Comparison of ENCODE assay signal across 24 cellular contexts in genomic region chr16:85609539-85609938, GRCh38. TPM values are rescaled to one million over a fixed set of nuclear protein-coding genes. Genes with fewer than 3 reads are reported as not detected.
A peak's percentile ranks its signal among the peaks of the same experiment; 100 is the strongest.
DNase-seq lines count a peak whose midpoint lies in the region; ATAC-seq, FAIRE-seq and TF ChIP-seq lines count a peak whose summit lies in the region.
"Had no signal": no experiment of that assay in that cellular context is flagged by ENCODE, and none has a peak within 500 bp of the region (broad histone marks: within the 10 kb centered on the region; RNA-seq: fewer than 3 reads in every experiment).

No MANE protein-coding gene starts in this region.

- no peak for TF ChIP-seq RAD21 in HepG2 (CRISPR knock-in tag; IDR thresholded peaks at IDR 0.05)

- H3K9me3 ChIP-seq in HepG2 (ENCODE audit: low read length) (no peaks in the 10 kb centered on the region), right lobe of liver (no peaks in the 10 kb centered on the region), PC-9 (ENCODE audit: insufficient read depth, low read depth) (no peaks in the 10 kb centered on the region), muscle layer of colon (ENCODE audit: low read length) (no peaks in the 10 kb centered on the region), right cardiac atrium (ENCODE audit: control insufficient read depth, low read length) (no peaks in the 10 kb centered on the region), esophagus muscularis mucosa (no peaks in the 10 kb centered on the region)
- H3K9me3 ChIP-seq: HAP-1, left ventricle myocardium inferior, spleen, thyroid gland had no signal

- H3K79me2 ChIP-seq in HepG2 (ENCODE audit: insufficient read depth, low read length) (peaks cover 6% of the 10 kb centered on the region), PC-9 (ENCODE audit: low read depth) (peaks cover 27% of the 10 kb centered on the region)

- H3K9me2 ChIP-seq in PC-9 (ENCODE audit: insufficient read depth): no peaks in the 10 kb centered on the region

- WGBS in HepG2 (ENCODE audit: low lambda C conversion rate): 93% methylated on average over 7 of the region's 7 CpGs
- 82% methylated on average over 7 of the region's 7 CpGs for whole genome bisulfite sequencing in right lobe of liver (ENCODE audit: insufficient coverage, low coverage, low lambda C conversion rate, missing lambda C conversion rate)
- WGBS in right cardiac atrium: 89% methylated on average over 7 of the region's 7 CpGs
- 90% methylated on average over 7 of the region's 7 CpGs for WGBS in esophagus muscularis mucosa

- ATAC-seq in HepG2: no peak
- ATAC-seq in right lobe of liver: no peak
- ATAC-seq in right cardiac atrium: no peak
- ATAC-seq: T-helper 17 cell had no signal

- intact Hi-C loops in HepG2 (cut with micrococcal nuclease; ENCODE audit: unreplicated experiment): no loop called here
- intact Hi-C loops in right lobe of liver (cut with DNase I): loop anchor here (5.0 kb wide), 2 partner anchors 37 to 187 kb away; no protein-coding TSS in a partner anchor
- intact Hi-C loops in PC-9 (cut with micrococcal nuclease; ENCODE audit: unreplicated experiment): no loop called here
- intact Hi-C loops in right cardiac atrium (cut with DNase I): loop anchor here in 1 of 4 donors (5.0 kb wide), 2 partner anchors 42 to 187 kb away; no protein-coding TSS in a partner anchor
- intact Hi-C loops in esophagus muscularis mucosa (cut with DNase I): no loop called here

- H3K9ac ChIP-seq in HepG2 (ENCODE audit: insufficient read depth, low read depth, low read length) (no peak overlapping the region), muscle layer of colon (ENCODE audit: low read length) (no peak overlapping the region)
- H3K9ac ChIP-seq: KMS-11 had no signal

- H3K27me3 ChIP-seq in HepG2 (ENCODE audit: control insufficient read depth in 1 of 2, insufficient read depth in 2 of 2, low read length in 2 of 2): no peaks in the 10 kb centered on the region
- H3K27me3 ChIP-seq in right lobe of liver: no peaks in the 10 kb centered on the region
- no peaks in the 10 kb centered on the region for H3K27me3 ChIP-seq in PC-9 (ENCODE audit: insufficient read depth, low read depth)
- H3K27me3 ChIP-seq in muscle layer of colon (ENCODE audit: control insufficient read depth in 1 of 2, insufficient read depth in 2 of 2, low read length in 2 of 2): no peaks in the 10 kb centered on the region
- H3K27me3 ChIP-seq in right cardiac atrium (ENCODE audit: control insufficient read depth, insufficient read depth): no peaks in the 10 kb centered on the region
- H3K27me3 ChIP-seq in esophagus muscularis mucosa: no peaks in the 10 kb centered on the region
- H3K27me3 ChIP-seq: thyroid gland had no signal

- H4K20me1 ChIP-seq in HepG2 (ENCODE audit: insufficient read depth, low read length) (peaks cover 34% of the 10 kb centered on the region; the same call in 1 of the 2 replicates), PC-9 (ENCODE audit: insufficient read depth) (peaks cover 40% of the 10 kb centered on the region)

- in situ Hi-C loops in HepG2 (cut with HindIII; ENCODE audit: extremely low pct_ligation_motif_present, low pct_unique_long_range_greater_than_20kb): loop anchor here (5.0 kb wide), 1 partner anchor 167 kb away; no protein-coding TSS in a partner anchor

- POLR2A ChIA-PET in HepG2 (lab: Yijun Ruan, JAX) (interaction anchor here (0.7 kb wide), 1 partner anchor 52 kb away, joined by 3 read pairs; no protein-coding TSS in a partner anchor), PC-9 (lab: Charles Lee; ENCODE audit: unreplicated experiment) (no interaction called here)

- peaks cover 0 to 7% of the 10 kb centered on the region in 2 experiments; a peak in 1 of 5 replicates for H3K36me3 ChIP-seq in HepG2 (replicated peaks in 1 of 2; ENCODE audit: control insufficient read depth in 1 of 2, insufficient read depth in 2 of 2, low read length in 2 of 2)
- H3K36me3 ChIP-seq in right lobe of liver: no peaks in the 10 kb centered on the region
- no peaks in the 10 kb centered on the region for H3K36me3 ChIP-seq in PC-9 (ENCODE audit: low read depth)
- peaks cover 4% of the 10 kb centered on the region for H3K36me3 ChIP-seq in muscle layer of colon (ENCODE audit: insufficient read depth, low read length)
- H3K36me3 ChIP-seq in esophagus muscularis mucosa: no peaks in the 10 kb centered on the region
- H3K36me3 ChIP-seq: HAP-1, left ventricle myocardium inferior, spleen, thyroid gland had no signal

- H3K4me1 ChIP-seq in HepG2 (ENCODE audit: insufficient read depth, low read length) (peaks cover 17% of the 10 kb centered on the region), right lobe of liver (peaks cover 0 to 23% (median 7%) of the 10 kb centered on the region in 4 donors), PC-9 (replicated peaks; ENCODE audit: insufficient read depth) (peaks cover 19% of the 10 kb centered on the region), muscle layer of colon (ENCODE audit: insufficient read depth, low read length) (peaks cover 56% of the 10 kb centered on the region), right cardiac atrium (ENCODE audit: control insufficient read depth, insufficient read depth, low read length) (peaks cover 10% of the 10 kb centered on the region), esophagus muscularis mucosa (peaks cover 49 to 80% (median 77%) of the 10 kb centered on the region in 4 donors)

- peaks cover 22% of the 10 kb centered on the region for H3F3A ChIP-seq in PC-9 (ENCODE audit: insufficient read depth, low read depth)

- TF ChIP-seq EP300 in HepG2 (IDR thresholded peaks at IDR 0.05; ENCODE audit: low read depth in 2 of 2, low read length in 2 of 2): no peak
- TF ChIP-seq EP300 in HepG2 (CRISPR knock-in tag; IDR thresholded peaks at IDR 0.05; ENCODE audit: borderline replicate concordance): no peak
- no peak for TF ChIP-seq EP300 in esophagus muscularis mucosa (IDR thresholded peaks at IDR 0.05)

- H3K4me2 ChIP-seq in HepG2 (ENCODE audit: low read depth, low read length) (no peak overlapping the region), PC-9 (peak overlapping the region; percentile 98)

- BruUV-seq in HepG2 (replicated peaks; lab: Mats Ljungman, UMichigan): no TSS peak
- BruUV-seq in PC-9 (replicated peaks; lab: Mats Ljungman, UMichigan): no TSS peak

- no peak for FAIRE-seq in HepG2 (lab: Jason Lieb, UNC)

- CTCF ChIA-PET in HepG2 (lab: Yijun Ruan, JAX; ENCODE audit: low intra/inter-chr PET ratio, low total read pairs) (interaction anchor here (1.7 to 5.1 kb wide), 3 partner anchors 168 to 240 kb away, joined by 9 to 93 read pairs (median 12); no protein-coding TSS in a partner anchor), PC-9 (lab: Charles Lee) (interaction anchor here (0.6 to 1.8 kb wide), 4 partner anchors 167 to 446 kb away, joined by 3 to 7 read pairs (median 3); no protein-coding TSS in a partner anchor)

- DNase-seq in HepG2 (ENCODE audit: low spot score): no peak
- DNase-seq in right lobe of liver: no peak
- DNase-seq in PC-9: no peak
- DNase-seq in right cardiac atrium: no peak
- no peak for DNase-seq in COLO668 (lab: John Stamatoyannopoulos, UW; ENCODE audit: unreplicated experiment)
- DNase-seq in HT-29 (ENCODE audit: low spot score): no peak
- no peak for DNase-seq in esophagus muscularis mucosa (ENCODE audit: extremely low spot score)
- DNase-seq: activated CD4-positive, alpha-beta T cell treated with anti-CD3 and anti-CD28 coated beads for 1 hour; activated effector memory CD4-positive, alpha-beta T cell treated with anti-CD3 and anti-CD28 coated beads, Interleukin-2, amount 50 U/mL, for 16 hours; Calu3; cerebellar nuclear complex; effector memory CD4-positive, alpha-beta T cell; left ventricle myocardium inferior; NCI-H1048; NCI-H2081 treated with DMSO at 0.1 percent for 48 hours; NCI-H510A; nephron progenitor cell; SIG-M5; T-helper 17 cell had no signal

- no peak overlapping the region for H3K4me3 ChIP-seq in HepG2 (replicated peaks in 1 of 3; ENCODE audit: insufficient read depth in 1 of 3, low read depth in 2 of 3, low read length in 3 of 3)
- no peak overlapping the region for H3K4me3 ChIP-seq in right lobe of liver
- H3K4me3 ChIP-seq in PC-9: no peak overlapping the region
- H3K4me3 ChIP-seq in muscle layer of colon (ENCODE audit: low read depth in 1 of 2, low read length in 2 of 2): no peak overlapping the region
- no peak overlapping the region for H3K4me3 ChIP-seq in right cardiac atrium (ENCODE audit: low read length)
- H3K4me3 ChIP-seq in esophagus muscularis mucosa: no peak overlapping the region
- H3K4me3 ChIP-seq: HAP-1, thyroid gland had no signal

- TF ChIP-seq POLR2A in HepG2 (IDR thresholded peaks at IDR 0.05; ENCODE audit: insufficient read depth in 1 of 2, low read depth in 2 of 2, low read length in 2 of 2) (no peak), right lobe of liver (IDR thresholded peaks at IDR 0.05) (no peak), esophagus muscularis mucosa (IDR thresholded peaks at IDR 0.05; ENCODE audit: low read depth) (no peak)

- no peak overlapping the region for H2AFZ ChIP-seq in HepG2 (ENCODE audit: low read length)
- no peak overlapping the region for H2AFZ ChIP-seq in PC-9

- H3K27ac ChIP-seq in HepG2 (ENCODE audit: extremely low read length, insufficient read depth, low read length): no peak overlapping the region
- H3K27ac ChIP-seq in right lobe of liver: no peak overlapping the region
- no peak overlapping the region for H3K27ac ChIP-seq in PC-9
- peak overlapping the region; percentile 17 for H3K27ac ChIP-seq in muscle layer of colon (ENCODE audit: low read depth, low read length)
- no peak overlapping the region for H3K27ac ChIP-seq in right cardiac atrium (ENCODE audit: low read length)
- H3K27ac ChIP-seq in esophagus muscularis mucosa (replicated peaks in 1 of 4): no peak overlapping the region
- H3K27ac ChIP-seq: KMS-11, left ventricle myocardium inferior had no signal

- no peak for TF ChIP-seq CTCF in HepG2 (CRISPR knock-in tag; IDR thresholded peaks at IDR 0.05)
- TF ChIP-seq CTCF in right lobe of liver (IDR thresholded peaks at IDR 0.05): no peak
- TF ChIP-seq CTCF in PC-9 (conservative IDR thresholded peaks at IDR 0.05): no peak
- no peak for TF ChIP-seq CTCF in esophagus muscularis mucosa (IDR thresholded peaks at IDR 0.05)

RNA-seq across cellular contexts. Expression of gene GSE1, which starts 3.6 kb away (rescaled TPM):
- total RNA-seq in HepG2 (2016; rRNA removed; fragmentation: Illumina TruSeq; extraction: Trizol): 16.1 and 19.5 TPM in 2 replicates
- total RNA-seq in HepG2 (2016; cell fraction: cytosol; rRNA removed; fragmentation: Illumina TruSeq; extraction: Trizol; ENCODE audit: low read depth): 13.0 and 16.7 TPM in 2 replicates
- total RNA-seq in HepG2 (2016; cell fraction: insoluble cytoplasmic fraction; rRNA removed; fragmentation: Illumina TruSeq; extraction: Trizol): 15.4 and 17.4 TPM in 2 replicates
- total RNA-seq in HepG2 (2016; cell fraction: membrane; rRNA removed; fragmentation: Illumina TruSeq; extraction: Trizol): 18.2 and 21.4 TPM in 2 replicates
- 31.6 and 33.0 TPM in 2 replicates for total RNA-seq in HepG2 (2016; cell fraction: nucleus; rRNA removed; fragmentation: Illumina TruSeq; extraction: Trizol)
- polyA plus RNA-seq in HepG2 (2011; rRNA removed): 31.2 and 37.7 TPM in 2 replicates
- 20.9 and 26.7 TPM in 2 replicates for polyA plus RNA-seq in HepG2 (2011; cell fraction: cytosol; rRNA removed)
- polyA plus RNA-seq in HepG2 (2011; cell fraction: nucleus; rRNA removed): 132 and 135 TPM in 2 replicates
- polyA plus RNA-seq in HepG2 (2012): 43.5 and 43.7 TPM in 2 replicates
- 1.4 and 1.7 TPM in 2 replicates for polyA plus RNA-seq in HepG2 (2016; cell fraction: cytosol; fragmentation: Illumina TruSeq; extraction: Trizol; ENCODE audit: low read depth)
- polyA plus RNA-seq in HepG2 (2016; cell fraction: insoluble cytoplasmic fraction; fragmentation: Illumina TruSeq; extraction: Trizol; ENCODE audit: low read depth): 22.8 and 30.2 TPM in 2 replicates
- 4.4 and 5.4 TPM in 2 replicates for polyA plus RNA-seq in HepG2 (2016; cell fraction: membrane; fragmentation: Illumina TruSeq; extraction: Trizol; ENCODE audit: low read depth)
- 70.9 and 78.3 TPM in 2 replicates for polyA plus RNA-seq in HepG2 (2016; cell fraction: nucleus; fragmentation: Illumina TruSeq; extraction: Trizol; ENCODE audit: insufficient read depth, low read depth)
- 24.8 and 50.4 TPM in 2 replicates for polyA minus RNA-seq in HepG2 (2011; rRNA and poly(A)+ RNA removed; ENCODE audit: low replicate concordance)
- 36.3 and 45.8 TPM in 2 replicates for polyA minus RNA-seq in HepG2 (2011; cell fraction: cytosol; rRNA and poly(A)+ RNA removed)
- 83.8 and 96.8 TPM in 2 replicates for polyA minus RNA-seq in HepG2 (2011; cell fraction: nucleus; rRNA and poly(A)+ RNA removed)
- total RNA-seq in right lobe of liver: 10 to 100 TPM; 30.0 to 48.0 (median 38.8) TPM
- 60.0 and 83.5 TPM in 2 replicates for total RNA-seq in PC-9 (2021)
- total RNA-seq in right cardiac atrium: 10 to 100 TPM; 70.8 to 99.8 (median 92.5) TPM
- 40.3 TPM for polyA plus RNA-seq in right cardiac atrium
- 81.1 and 84.7 TPM in 2 replicates for total RNA-seq in HT-29 (2014; rRNA removed; shearing (Covaris generic))
- total RNA-seq in esophagus muscularis mucosa: 10 to 100 TPM; 45.4 to 79.4 (median 49.5) TPM

Comparison
In these comparisons a context has a peak if more than half of its experiments do, and no peak if none do; other contexts are left out.
1. intact Hi-C loops: an anchor here in right lobe of liver (5.0 kb wide); none called in HepG2, PC-9 and esophagus muscularis mucosa.